20 cellular contexts compared by ENCODE assay signal in the genomic region with DNA sequence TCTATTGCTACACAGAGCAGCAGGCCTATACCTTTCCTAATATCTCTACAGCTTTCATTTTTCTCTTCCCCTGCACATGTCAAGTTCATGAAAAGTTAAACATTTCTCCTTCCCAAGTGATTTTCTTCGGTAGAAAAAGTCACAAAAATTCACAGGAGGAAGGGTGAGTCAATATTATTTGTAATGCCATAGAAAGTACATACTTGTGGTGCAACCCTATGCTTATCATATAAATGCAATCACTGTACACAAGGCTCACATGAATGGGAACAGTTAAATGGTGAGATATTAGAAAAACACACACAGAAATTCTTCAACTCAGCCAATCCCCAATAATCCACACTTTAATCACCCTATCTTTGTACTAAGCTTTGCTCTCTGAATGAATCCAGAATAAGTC.
"Had no signal": no experiment of that assay in that cellular context is flagged by ENCODE, and none has a peak within 500 bp of the region (broad histone marks: within the 10 kb centered on the region; RNA-seq: fewer than 3 reads in every experiment).

No MANE protein-coding gene starts in this region.

- H3K36me3 ChIP-seq: ascending aorta, left ventricle myocardium inferior, ovary, right atrium auricular region, stomach, suprapubic skin, tibial nerve had no signal

- H3K9me3 ChIP-seq: ascending aorta, left ventricle myocardium inferior, ovary, psoas muscle, right atrium auricular region, stomach, suprapubic skin, tibial nerve had no signal

- H3K27ac ChIP-seq: ascending aorta, left ventricle myocardium inferior, ovary, psoas muscle, right atrium auricular region, stomach, suprapubic skin, tibial nerve had no signal

- H3K27me3 ChIP-seq: ascending aorta, ovary, right atrium auricular region, stomach, suprapubic skin, tibial nerve had no signal

- H3K4me3 ChIP-seq: ascending aorta, left ventricle myocardium inferior, ovary, psoas muscle, right atrium auricular region, stomach, suprapubic skin, tibial nerve had no signal

- DNase-seq: activated CD4-positive, alpha-beta T cell treated with anti-CD3 and anti-CD28 coated beads for 1 hour; activated CD4-positive, alpha-beta T cell treated with anti-CD3 and anti-CD28 coated beads, Interleukin-2, amount 50 U/mL, for 1 hour; activated CD8-positive, alpha-beta T cell treated with anti-CD3 and anti-CD28 coated beads, Interleukin-2, amount 10 ng/mL, durations not matched to agents 7 days and 5 days; activated gamma-delta T cell; activated naive CD4-positive, alpha-beta T cell treated with anti-CD3 and anti-CD28 coated beads, Interleukin-2, amount 50 U/mL, for 16 hours; effector CD4-positive, alpha-beta T cell; foreskin melanocyte; left ventricle myocardium inferior; natural killer cell; ovary; psoas muscle; stimulated activated CD4-positive, alpha-beta T cell treated with anti-CD3 and anti-CD28 coated beads, Interleukin-1b, Interleukin-23, amount 100 ng/mL, for 48 hours; stomach; T-helper 1 cell had no signal

- FAIRE-seq: endometrium, TTC549 had no signal

- H3K4me1 ChIP-seq: ascending aorta, left ventricle myocardium inferior, psoas muscle, right atrium auricular region, stomach, suprapubic skin, tibial nerve had no signal
